7 cellular contexts compared by ENCODE assay signal in genomic region chr19:30226464-30227070, GRCh38.
DNase-seq lines count a peak whose midpoint lies in the region; ATAC-seq, FAIRE-seq and TF ChIP-seq lines count a peak whose summit lies in the region.

No MANE protein-coding gene starts in this region.

- peak overlapping the region; percentile 94 for H3K4me3 Mint-ChIP-seq in HFFc6
- H3K4me3 Mint-ChIP-seq in activated naive CD8-positive, alpha-beta T cell, result peak overlapping the region; percentile 87

- H3K4me1 ChIP-seq in subcutaneous abdominal adipose tissue (ENCODE audit: control insufficient read depth in 5 of 5, insufficient read depth in 5 of 5, low read length in 5 of 5) (peaks cover 0 to 39% (median 32%) of the 10 kb centered on the region in 5 donors), kidney (ENCODE audit: control insufficient read depth in 1 of 2, insufficient read depth in 1 of 2, low read depth in 1 of 2, low read length in 2 of 2) (peaks cover 0 to 2% of the 10 kb centered on the region in 2 donors)

- H3K36me3 ChIP-seq in subcutaneous abdominal adipose tissue (ENCODE audit: control insufficient read depth in 5 of 5, insufficient read depth in 5 of 5, low read length in 5 of 5), result no peaks in the 10 kb centered on the region
- no peaks in the 10 kb centered on the region for H3K36me3 ChIP-seq in kidney (ENCODE audit: control insufficient read depth in 1 of 2, insufficient read depth in 2 of 2, low read length in 2 of 2)

- H3K27me3 Mint-ChIP-seq in HFFc6 (ENCODE audit: insufficient read depth), result peaks cover 34% of the 10 kb centered on the region
- peaks cover 48% of the 10 kb centered on the region for H3K27me3 Mint-ChIP-seq in activated naive CD8-positive, alpha-beta T cell

- H3K36me3 Mint-ChIP-seq in HFFc6 (ENCODE audit: low read depth), result no peaks in the 10 kb centered on the region
- H3K36me3 Mint-ChIP-seq in activated naive CD8-positive, alpha-beta T cell, result no peaks in the 10 kb centered on the region

- ATAC-seq in esophagus mucosa, result no peak

- FAIRE-seq in kidney (lab: Jason Lieb, UNC), result no peak

- H3K27ac Mint-ChIP-seq in HFFc6, result no peak overlapping the region
- no peak overlapping the region for H3K27ac Mint-ChIP-seq in activated naive CD8-positive, alpha-beta T cell

- H3K9me3 Mint-ChIP-seq in HFFc6, result no peaks in the 10 kb centered on the region; the same call in 1 of the 2 replicates
- H3K9me3 Mint-ChIP-seq in activated naive CD8-positive, alpha-beta T cell (ENCODE audit: low read depth), result no peaks in the 10 kb centered on the region

- DNase-seq in HFFc6 (no peak), kidney glomerular epithelial cell (lab: John Stamatoyannopoulos, UW) (peak; percentile 60), kidney (no peak), SKM-1 treated with dmso at 0.1 percent for 144 hours (lab: John Stamatoyannopoulos, UW; ENCODE audit: unreplicated experiment) (no peak)

- H3K9ac ChIP-seq in subcutaneous abdominal adipose tissue (ENCODE audit: low read length in 5 of 5), result no peak overlapping the region
- H3K9ac ChIP-seq in kidney (ENCODE audit: low read length in 2 of 2), result no peak overlapping the region

- no peak overlapping the region for H3K27ac ChIP-seq in subcutaneous abdominal adipose tissue (ENCODE audit: low read depth, low read length)
- no peak overlapping the region for H3K27ac ChIP-seq in kidney (ENCODE audit: low read depth in 2 of 2, low read length in 2 of 2)

- H3K4me3 ChIP-seq in subcutaneous abdominal adipose tissue (ENCODE audit: low read depth in 1 of 5, low read length in 5 of 5) (peak overlapping the region; percentile 48 to 69 (median 56)), kidney (ENCODE audit: low read length in 2 of 2) (peak overlapping the region in 1 of 2 donors; percentile 49)

- H3K9me3 ChIP-seq in subcutaneous abdominal adipose tissue (ENCODE audit: control insufficient read depth in 5 of 5, low read length in 5 of 5) (no peaks in the 10 kb centered on the region), kidney (ENCODE audit: control insufficient read depth in 1 of 2, low read length in 2 of 2) (no peaks in the 10 kb centered on the region)

- peaks cover 15 to 75% (median 45%) of the 10 kb centered on the region in 5 donors for H3K27me3 ChIP-seq in subcutaneous abdominal adipose tissue (ENCODE audit: control insufficient read depth in 5 of 5, insufficient read depth in 4 of 5, low read length in 5 of 5)

- intact Hi-C loops in kidney (cut with DNase I), result no loop called here

- peaks cover 24% of the 10 kb centered on the region for H3K4me1 Mint-ChIP-seq in HFFc6 (ENCODE audit: low read depth)
- peaks cover 35% of the 10 kb centered on the region for H3K4me1 Mint-ChIP-seq in activated naive CD8-positive, alpha-beta T cell (ENCODE audit: low read depth)

- TF ChIP-seq CTCF in HFFc6 (IDR thresholded peaks at IDR 0.05) (no peak), kidney (IDR thresholded peaks at IDR 0.05; ENCODE audit: borderline replicate concordance, extremely low read depth, insufficient read depth) (no peak)
